19 cellular contexts compared by ENCODE assay signal in genomic region chr11:38130514-38130913, GRCh38.
A peak's percentile ranks its signal among the peaks of the same experiment; 100 is the strongest.
DNase-seq lines count a peak whose midpoint lies in the region; ATAC-seq, FAIRE-seq and TF ChIP-seq lines count a peak whose summit lies in the region.
"Had no signal": no experiment of that assay in that cellular context is flagged by ENCODE, and none has a peak within 500 bp of the region (broad histone marks: within the 10 kb centered on the region; RNA-seq: fewer than 3 reads in every experiment).

No MANE protein-coding gene starts in this region.

- H3K4me3 ChIP-seq in HUES48 (ENCODE audit: low read depth, low read length) (no peak overlapping the region), neural cell (ENCODE audit: low read length) (no peak overlapping the region), smooth muscle cell (no peak overlapping the region), SJCRH30 (no peak overlapping the region)

- H3K27me3 Mint-ChIP-seq in activated T-helper 17 cell treated with anti-CD3 and anti-CD28 coated beads, Interleukin-2, amount 50 U/mL, for 72 hours: no peaks in the 10 kb centered on the region
- H3K27me3 Mint-ChIP-seq: CD4-positive, alpha-beta memory T cell had no signal

- no peak for ATAC-seq in activated T-helper 17 cell treated with anti-CD3 and anti-CD28 coated beads, Interleukin-2, amount 50 U/mL, for 72 hours (replicated peaks)
- ATAC-seq: HCT116 had no signal

- H3K9me3 ChIP-seq in HUES48 (ENCODE audit: control insufficient read depth, insufficient read depth, low read length): no peaks in the 10 kb centered on the region
- H3K9me3 ChIP-seq in neural cell (ENCODE audit: low read length): no peaks in the 10 kb centered on the region
- no peaks in the 10 kb centered on the region for H3K9me3 ChIP-seq in smooth muscle cell (replicated peaks; ENCODE audit: low read depth)
- H3K9me3 ChIP-seq in SJCRH30 (replicated peaks): no peaks in the 10 kb centered on the region

- H3K36me3 ChIP-seq in HUES48 (ENCODE audit: control insufficient read depth, insufficient read depth, low read length) (no peaks in the 10 kb centered on the region), neural cell (ENCODE audit: insufficient read depth, low read length) (no peaks in the 10 kb centered on the region), smooth muscle cell (ENCODE audit: low read depth) (no peaks in the 10 kb centered on the region), SJCRH30 (no peaks in the 10 kb centered on the region)

- peaks cover 23% of the 10 kb centered on the region for H3K4me1 ChIP-seq in HUES48 (ENCODE audit: control insufficient read depth, insufficient read depth, low read length)
- peaks cover 12% of the 10 kb centered on the region for H3K4me1 ChIP-seq in smooth muscle cell (ENCODE audit: low read depth)
- no peaks in the 10 kb centered on the region for H3K4me1 ChIP-seq in SJCRH30

- no peak for TF ChIP-seq RAD21 in neural cell (conservative IDR thresholded peaks at IDR 0.05)

- H3K36me3 Mint-ChIP-seq in activated T-helper 17 cell treated with anti-CD3 and anti-CD28 coated beads, Interleukin-2, amount 50 U/mL, for 72 hours (ENCODE audit: low read depth): no peaks in the 10 kb centered on the region
- H3K36me3 Mint-ChIP-seq: CD4-positive, alpha-beta memory T cell had no signal

- H2AFZ ChIP-seq in neural cell (ENCODE audit: low read depth, low read length): no peak overlapping the region
- peak overlapping the region; percentile 66 for H2AFZ ChIP-seq in smooth muscle cell (ENCODE audit: low read depth)

- DNase-seq in NCI-H69 (lab: John Stamatoyannopoulos, UW) (peak; percentile 63), smooth muscle cell (lab: John Stamatoyannopoulos, UW; ENCODE audit: unreplicated experiment) (no peak), GM12892 (ENCODE audit: insufficient read length) (no peak), SJCRH30 (no peak), SK-N-DZ (ENCODE audit: low spot score) (no peak)
- DNase-seq: C1 segment of cervical spinal cord; Calu3; CD4-positive, alpha-beta memory T cell; COR-L47; DMS53; DMS79 treated with DMSO at 0.1 percent for 48 hours; GF-D8; H7 had no signal

- H3K27ac Mint-ChIP-seq in activated T-helper 17 cell treated with anti-CD3 and anti-CD28 coated beads, Interleukin-2, amount 50 U/mL, for 72 hours: no peak overlapping the region
- H3K27ac Mint-ChIP-seq: CD4-positive, alpha-beta memory T cell had no signal

- H3K9me3 Mint-ChIP-seq in activated T-helper 17 cell treated with anti-CD3 and anti-CD28 coated beads, Interleukin-2, amount 50 U/mL, for 72 hours: peaks cover 16% of the 10 kb centered on the region

- H3K79me2 ChIP-seq in neural cell (replicated peaks; ENCODE audit: insufficient read depth, low read length) (no peaks in the 10 kb centered on the region), smooth muscle cell (ENCODE audit: low read depth) (no peaks in the 10 kb centered on the region)

- no peak for TF ChIP-seq POLR2A in GM12892 (IDR thresholded peaks at IDR 0.05; ENCODE audit: low read depth, low read length)

- H3F3A ChIP-seq in neural cell (ENCODE audit: insufficient read depth, low read length, poor library complexity, severe bottlenecking) (no peaks in the 10 kb centered on the region), smooth muscle cell (ENCODE audit: low read depth) (no peaks in the 10 kb centered on the region)

- no peaks in the 10 kb centered on the region for H3K4me1 Mint-ChIP-seq in activated T-helper 17 cell treated with anti-CD3 and anti-CD28 coated beads, Interleukin-2, amount 50 U/mL, for 72 hours
- H3K4me1 Mint-ChIP-seq: CD4-positive, alpha-beta memory T cell had no signal

- peak overlapping the region; percentile 63 for H3K27ac ChIP-seq in HUES48 (ENCODE audit: low read depth, low read length)
- H3K27ac ChIP-seq in neural cell (ENCODE audit: low read length): no peak overlapping the region
- no peak overlapping the region for H3K27ac ChIP-seq in smooth muscle cell (ENCODE audit: low read depth)
- no peak overlapping the region for H3K27ac ChIP-seq in SJCRH30

- H3K9me2 ChIP-seq in neural cell (ENCODE audit: insufficient read depth, low read length): no peaks in the 10 kb centered on the region

- H4K20me1 ChIP-seq in neural cell (ENCODE audit: insufficient read depth) (no peaks in the 10 kb centered on the region), smooth muscle cell (ENCODE audit: low read depth) (no peaks in the 10 kb centered on the region)

- H3K4me2 ChIP-seq in neural cell (ENCODE audit: low read length) (no peak overlapping the region), smooth muscle cell (no peak overlapping the region)

- H3K9ac ChIP-seq in HUES48 (ENCODE audit: low read depth, low read length) (no peak overlapping the region), neural cell (ENCODE audit: low read length) (no peak overlapping the region), smooth muscle cell (ENCODE audit: low read depth) (no peak overlapping the region)

- TF ChIP-seq CTCF in neural cell (IDR thresholded peaks at IDR 0.05; ENCODE audit: poor library complexity, severe bottlenecking) (no peak), smooth muscle cell (IDR thresholded peaks at IDR 0.05; ENCODE audit: borderline replicate concordance, insufficient read depth, poor library complexity, severe bottlenecking) (no peak)

- FAIRE-seq in GM12892 (lab: Jason Lieb, UNC): no peak
- FAIRE-seq: GM12891, H1 had no signal

- peak; percentile 89 for TF ChIP-seq EP300 in neural cell (conservative IDR thresholded peaks at IDR 0.05; ENCODE audit: poor library complexity, severe bottlenecking)

- no peak overlapping the region for H3K4me3 Mint-ChIP-seq in activated T-helper 17 cell treated with anti-CD3 and anti-CD28 coated beads, Interleukin-2, amount 50 U/mL, for 72 hours
- H3K4me3 Mint-ChIP-seq: CD4-positive, alpha-beta memory T cell had no signal

- H3K27me3 ChIP-seq in HUES48 (ENCODE audit: control insufficient read depth, insufficient read depth, low read length) (no peaks in the 10 kb centered on the region), neural cell (ENCODE audit: insufficient read depth, low read depth, low read length) (no peaks in the 10 kb centered on the region), smooth muscle cell (ENCODE audit: low read depth) (no peaks in the 10 kb centered on the region), SJCRH30 (no peaks in the 10 kb centered on the region)

TF ChIP-seq in neural cell, 6 proteins besides CTCF, POLR2A, EP300 and RAD21:
- TF ChIP-seq POLR2AphosphoS5 (IDR thresholded peaks at IDR 0.05) (peak; percentile 74), REST (IDR thresholded peaks at IDR 0.05; ENCODE audit: borderline replicate concordance) (peak; percentile 35), TAF1 (IDR thresholded peaks at IDR 0.05; ENCODE audit: low read depth) (no peak), EZH2 (IDR thresholded peaks at IDR 0.05; ENCODE audit: borderline replicate concordance, insufficient read depth, low read length, poor library complexity, severe bottlenecking) (no peak)
